13 cellular contexts compared by ENCODE assay signal in genomic region chr6:147561742-147562141, GRCh38. TPM values are rescaled to one million over a fixed set of nuclear protein-coding genes. Genes with fewer than 3 reads are reported as not detected.
DNase-seq lines count a peak whose midpoint lies in the region; ATAC-seq and TF ChIP-seq lines count a peak whose summit lies in the region.
"Had no signal": no experiment of that assay in that cellular context is flagged by ENCODE, and none has a peak within 500 bp of the region (broad histone marks: within the 10 kb centered on the region; RNA-seq: fewer than 3 reads in every experiment).

No MANE protein-coding gene starts in this region.

- H3K4me3 ChIP-seq in mammary epithelial cell (replicated peaks in 1 of 3; ENCODE audit: insufficient read depth in 1 of 3, low read depth in 2 of 3, low read length in 3 of 3) = no peak overlapping the region
- no peak overlapping the region for H3K4me3 ChIP-seq in mesendoderm (ENCODE audit: low read length)

- no peak overlapping the region for H2AK5ac ChIP-seq in mesendoderm (ENCODE audit: low read length)

- no peaks in the 10 kb centered on the region for H3K79me2 ChIP-seq in mammary epithelial cell (ENCODE audit: insufficient read depth, low read length)
- H3K79me2 ChIP-seq in mesendoderm (ENCODE audit: control insufficient read depth, insufficient read depth, low read length) = no peaks in the 10 kb centered on the region

- peak overlapping the region; percentile 49 for H2AFZ ChIP-seq in mammary epithelial cell (ENCODE audit: low read depth, low read length)

- BruUV-seq in mammary epithelial cell (replicated peaks; lab: Mats Ljungman, UMichigan) = no TSS peak

- dilution Hi-C loops in mammary epithelial cell (cut with HindIII; ENCODE audit: low sequenced_read_pairs) = no loop called here

- H3K36me3 ChIP-seq in mammary epithelial cell (ENCODE audit: insufficient read depth, low read length) = no peaks in the 10 kb centered on the region
- H3K36me3 ChIP-seq in mesendoderm (ENCODE audit: control insufficient read depth, insufficient read depth, low read length) = no peaks in the 10 kb centered on the region

- H3K9me3 ChIP-seq in mammary epithelial cell (replicated peaks; ENCODE audit: insufficient read depth, low read length) = peaks cover 3% of the 10 kb centered on the region
- H3K9me3 ChIP-seq in T-helper 17 cell (ENCODE audit: control insufficient read depth, low read length, poor library complexity, severe bottlenecking) = no peaks in the 10 kb centered on the region
- H3K9me3 ChIP-seq: Caco-2 had no signal

- H3K27ac Mint-ChIP-seq in T-helper 17 cell = no peak overlapping the region

- ATAC-seq in T-helper 17 cell = no peak
- no peak for ATAC-seq in HG03565 (IDR thresholded peaks at IDR 0.05; ENCODE audit: unreplicated experiment)

- 0% methylated on average over 7 of the region's 7 CpGs for WGBS in mammary epithelial cell (ENCODE audit: low coverage, missing lambda C conversion rate)
- no CpG with 5 or more reads among the region's 7 CpGs for WGBS in mesendoderm (ENCODE audit: extremely low coverage, insufficient coverage, low lambda C conversion rate)

- no peak overlapping the region for H4K5ac ChIP-seq in mesendoderm (ENCODE audit: low read length)

- H2BK15ac ChIP-seq in mesendoderm (replicated peaks; ENCODE audit: low read depth) = no peak overlapping the region

- H3K4me1 ChIP-seq in mammary epithelial cell (ENCODE audit: insufficient read depth, low read length) = peaks cover 36% of the 10 kb centered on the region
- H3K4me1 ChIP-seq in mesendoderm (ENCODE audit: control insufficient read depth, low read depth, low read length) = no peaks in the 10 kb centered on the region

- CTCF ChIA-PET in mammary epithelial cell (lab: Charles Lee; ENCODE audit: low non-redundant PET) = no interaction called here

- H3K79me1 ChIP-seq in mesendoderm (ENCODE audit: low read length) = no peaks in the 10 kb centered on the region

- H3K4ac ChIP-seq in mesendoderm (ENCODE audit: low read depth, low read length) = no peak overlapping the region

- DNase-seq in EH (ENCODE audit: low read depth) (peak; percentile 27), NCI-H1417 treated with DMSO at 0.1 percent for 48 hours (lab: John Stamatoyannopoulos, UW) (peak; percentile 27), mammary epithelial cell (peak; percentile 87), mesendoderm (no peak), NAMALWA (ENCODE audit: low spot score) (no peak), T-helper 17 cell (no peak)
- DNase-seq: Caco-2, DMS79, MM.1S, NCI-H1436 treated with DMSO at 0.1 percent for 48 hours, NCI-H2081, SHP77 treated with DMSO at 0.1 percent for 48 hours had no signal

- H4K8ac ChIP-seq in mesendoderm (ENCODE audit: low read depth, low read length) = no peak overlapping the region

- intact Hi-C loops in mammary epithelial cell (cut with micrococcal nuclease) = no loop called here

- TF ChIP-seq CTCF in mammary epithelial cell (conservative IDR thresholded peaks at IDR 0.05 in 1 of 2, IDR thresholded peaks at IDR 0.05 in 1 of 2; ENCODE audit: extremely low read depth in 1 of 2, insufficient read depth in 1 of 2, low read depth in 1 of 2, low read length in 2 of 2) = no peak

- no peak overlapping the region for H3K56ac ChIP-seq in mesendoderm (ENCODE audit: low read length)

- no peaks in the 10 kb centered on the region for H3K4me1 Mint-ChIP-seq in T-helper 17 cell

- in situ Hi-C loops in mammary epithelial cell (cut with MboI; ENCODE audit: low sequenced_read_pairs in 2 of 2) = no loop called here

- no peaks in the 10 kb centered on the region for H4K20me1 ChIP-seq in mammary epithelial cell (ENCODE audit: insufficient read depth, low read length)

- H3K9ac ChIP-seq in mammary epithelial cell (ENCODE audit: insufficient read depth, low read length) = no peak overlapping the region
- H3K9ac ChIP-seq in mesendoderm (ENCODE audit: low read length) = no peak overlapping the region

- H3K4me2 ChIP-seq in mammary epithelial cell (ENCODE audit: insufficient read depth, low read depth, low read length) (peak overlapping the region; percentile 45), mesendoderm (ENCODE audit: low read length) (no peak overlapping the region)

- H3K36me3 Mint-ChIP-seq in T-helper 17 cell (ENCODE audit: low read depth) = no peaks in the 10 kb centered on the region

- peaks cover 18% of the 10 kb centered on the region for H3K27me3 Mint-ChIP-seq in T-helper 17 cell

- peak overlapping the region; percentile 39 for H3K18ac ChIP-seq in mesendoderm (ENCODE audit: low read length)

- H3K27ac ChIP-seq in mammary epithelial cell (ENCODE audit: insufficient read depth, low read depth, low read length) (peak overlapping the region; percentile 70), mesendoderm (ENCODE audit: low read depth, low read length) (no peak overlapping the region)

- H3K4me3 Mint-ChIP-seq in T-helper 17 cell = no peak overlapping the region

- H2BK5ac ChIP-seq in mesendoderm (ENCODE audit: low read length) = no peak overlapping the region

- H3K23ac ChIP-seq in mesendoderm (ENCODE audit: low read length) = no peak overlapping the region

- no peak overlapping the region for H2BK120ac ChIP-seq in mesendoderm (ENCODE audit: low read depth, low read length)

- H3K27me3 ChIP-seq in mammary epithelial cell (ENCODE audit: insufficient read depth, low read length) (no peaks in the 10 kb centered on the region), mesendoderm (ENCODE audit: insufficient read depth, low read length, poor library complexity) (no peaks in the 10 kb centered on the region)

RNA-seq across cellular contexts. Expression of gene SAMD5, which starts 53.3 kb away (rescaled TPM):
- 1 to 10 TPM; 2.5 to 2.9 TPM for total RNA-seq in mammary epithelial cell
- polyA plus RNA-seq in mammary epithelial cell = 0.87 TPM
- 0.10 TPM for polyA minus RNA-seq in mammary epithelial cell
- 0.13 TPM for polyA plus RNA-seq in mesendoderm (2013, experiment 1 of 2)
- 0.11 TPM for polyA plus RNA-seq in mesendoderm (2013, experiment 2 of 2)
- total RNA-seq in T-helper 17 cell = not detected

Comparison
In these comparisons a context has a peak if more than half of its experiments do, and no peak if none do; other contexts are left out.
1. DNase-seq: peak in EH (single experiment), NCI-H1417 treated with DMSO at 0.1 percent for 48 hours (single experiment) and mammary epithelial cell (single experiment); none in mesendoderm (single experiment), NAMALWA (single experiment) and T-helper 17 cell (0 of 3).